11 cellular contexts compared by ENCODE assay signal in genomic region chr9:115207003-115207837, GRCh38.
DNase-seq lines count a peak whose midpoint lies in the region; ATAC-seq and TF ChIP-seq lines count a peak whose summit lies in the region.
"Had no signal": no experiment of that assay in that cellular context is flagged by ENCODE, and none has a peak within 500 bp of the region (broad histone marks: within the 10 kb centered on the region; RNA-seq: fewer than 3 reads in every experiment).

No MANE protein-coding gene starts in this region.

- no peaks in the 10 kb centered on the region for H3K9me3 ChIP-seq in mammary epithelial cell (replicated peaks; ENCODE audit: insufficient read depth, low read length)
- no peaks in the 10 kb centered on the region for H3K9me3 ChIP-seq in RWPE2 (ENCODE audit: severe bottlenecking)
- H3K9me3 ChIP-seq in testis: no peaks in the 10 kb centered on the region
- H3K9me3 ChIP-seq: BLaER1 treated with 17β-estradiol and CSF1 and Interleukin-3, amounts not matched to agents 10 nM and 100 nM; sigmoid colon had no signal

- no peak overlapping the region for H3K27ac Mint-ChIP-seq in MCF 10A (ENCODE audit: low read depth, unreplicated experiment)
- H3K27ac Mint-ChIP-seq in stimulated activated naive CD8-positive, alpha-beta T cell treated with anti-CD3 and anti-CD28 coated beads, Interleukin-15, Interleukin-2, amounts not matched to agents 100 ng/mL and 50 ng/mL, for 24 hours: peak overlapping the region; percentile 37

- no peak overlapping the region for H3K9ac ChIP-seq in mammary epithelial cell (ENCODE audit: insufficient read depth, low read length)
- H3K9ac ChIP-seq: BLaER1 treated with 17β-estradiol and CSF1 and Interleukin-3, amounts not matched to agents 10 nM and 100 nM had no signal

- no peak overlapping the region for H3K4me3 Mint-ChIP-seq in MCF 10A (ENCODE audit: unreplicated experiment)
- peak overlapping the region; percentile 4 for H3K4me3 Mint-ChIP-seq in stimulated activated naive CD8-positive, alpha-beta T cell treated with anti-CD3 and anti-CD28 coated beads, Interleukin-15, Interleukin-2, amounts not matched to agents 100 ng/mL and 50 ng/mL, for 24 hours

- H3K36me3 Mint-ChIP-seq in MCF 10A (ENCODE audit: insufficient read depth, unreplicated experiment): no peaks in the 10 kb centered on the region
- H3K36me3 Mint-ChIP-seq in stimulated activated naive CD8-positive, alpha-beta T cell treated with anti-CD3 and anti-CD28 coated beads, Interleukin-15, Interleukin-2, amounts not matched to agents 100 ng/mL and 50 ng/mL, for 24 hours (ENCODE audit: low read depth): no peaks in the 10 kb centered on the region

- ATAC-seq in HG02870 (IDR thresholded peaks at IDR 0.05; ENCODE audit: unreplicated experiment): peak; percentile 32
- ATAC-seq in RWPE2 (ENCODE audit: low read depth): no peak

- BruUV-seq in mammary epithelial cell (replicated peaks; lab: Mats Ljungman, UMichigan) (no TSS peak), MCF 10A (replicated peaks; lab: Mats Ljungman, UMichigan) (no TSS peak)

- no peaks in the 10 kb centered on the region for H3K9me3 Mint-ChIP-seq in MCF 10A (ENCODE audit: unreplicated experiment)
- no peaks in the 10 kb centered on the region for H3K9me3 Mint-ChIP-seq in stimulated activated naive CD8-positive, alpha-beta T cell treated with anti-CD3 and anti-CD28 coated beads, Interleukin-15, Interleukin-2, amounts not matched to agents 100 ng/mL and 50 ng/mL, for 24 hours

- H2AFZ ChIP-seq in mammary epithelial cell (ENCODE audit: low read depth, low read length): peak overlapping the region; percentile 47

- CTCF ChIA-PET in mammary epithelial cell (lab: Charles Lee; ENCODE audit: low non-redundant PET) (no interaction called here), MCF 10A (lab: Yijun Ruan, JAX) (interaction anchor here (1.2 kb wide), 1 partner anchor 19 kb away, joined by 3 read pairs; no protein-coding TSS in a partner anchor)

- peaks cover 56% of the 10 kb centered on the region for H3K4me1 ChIP-seq in mammary epithelial cell (ENCODE audit: insufficient read depth, low read length)
- peaks cover 28% of the 10 kb centered on the region for H3K4me1 ChIP-seq in RWPE2 (ENCODE audit: insufficient read depth, poor library complexity, severe bottlenecking)
- no peaks in the 10 kb centered on the region for H3K4me1 ChIP-seq in testis

- WGBS in mammary epithelial cell (ENCODE audit: low coverage, missing lambda C conversion rate): 55% methylated on average over 3 of the region's 3 CpGs
- WGBS in testis, 2 donors: 77 to 82% methylated on average over 3 of the region's 3 CpGs

- intact Hi-C loops in mammary epithelial cell (cut with micrococcal nuclease): loop anchor here (5.0 kb wide), 1 partner anchor 165 kb away; no protein-coding TSS in a partner anchor
- intact Hi-C loops in MCF 10A (cut with micrococcal nuclease): no loop called here
- intact Hi-C loops in testis (cut with DNase I; ENCODE audit: low total_unique reads): no loop called here

- H3K27me3 Mint-ChIP-seq in MCF 10A (ENCODE audit: insufficient read depth, unreplicated experiment): no peaks in the 10 kb centered on the region
- peaks cover 54% of the 10 kb centered on the region for H3K27me3 Mint-ChIP-seq in stimulated activated naive CD8-positive, alpha-beta T cell treated with anti-CD3 and anti-CD28 coated beads, Interleukin-15, Interleukin-2, amounts not matched to agents 100 ng/mL and 50 ng/mL, for 24 hours

- no peaks in the 10 kb centered on the region for H3K79me2 ChIP-seq in mammary epithelial cell (ENCODE audit: insufficient read depth, low read length)

- H3K4me2 ChIP-seq in mammary epithelial cell (ENCODE audit: insufficient read depth, low read depth, low read length): no peak overlapping the region

- no peak for TF ChIP-seq CTCF in mammary epithelial cell (conservative IDR thresholded peaks at IDR 0.05 in 1 of 2, IDR thresholded peaks at IDR 0.05 in 1 of 2; ENCODE audit: extremely low read depth in 1 of 2, insufficient read depth in 1 of 2, low read depth in 1 of 2, low read length in 2 of 2)
- TF ChIP-seq CTCF in MCF 10A (IDR thresholded peaks at IDR 0.05; ENCODE audit: unreplicated experiment): no peak
- TF ChIP-seq CTCF in RWPE2 (IDR thresholded peaks at IDR 0.05; ENCODE audit: poor library complexity, severe bottlenecking): no peak
- no peak for TF ChIP-seq CTCF in testis (IDR thresholded peaks at IDR 0.05)

- POLR2A ChIA-PET in MCF 10A (lab: Yijun Ruan, JAX): no interaction called here

- dilution Hi-C loops in mammary epithelial cell (cut with HindIII; ENCODE audit: low sequenced_read_pairs): no loop called here

- H3K27me3 ChIP-seq in mammary epithelial cell (ENCODE audit: insufficient read depth, low read length): no peaks in the 10 kb centered on the region
- H3K27me3 ChIP-seq in RWPE2 (ENCODE audit: insufficient read depth, poor library complexity, severe bottlenecking): no peaks in the 10 kb centered on the region
- H3K27me3 ChIP-seq in testis: no peaks in the 10 kb centered on the region
- H3K27me3 ChIP-seq: sigmoid colon had no signal

- H3K4me1 Mint-ChIP-seq in MCF 10A (ENCODE audit: insufficient read depth, unreplicated experiment): peaks cover 28% of the 10 kb centered on the region
- peaks cover 27% of the 10 kb centered on the region for H3K4me1 Mint-ChIP-seq in stimulated activated naive CD8-positive, alpha-beta T cell treated with anti-CD3 and anti-CD28 coated beads, Interleukin-15, Interleukin-2, amounts not matched to agents 100 ng/mL and 50 ng/mL, for 24 hours (ENCODE audit: low read depth)

- H3K36me3 ChIP-seq in mammary epithelial cell (ENCODE audit: insufficient read depth, low read length): no peaks in the 10 kb centered on the region
- H3K36me3 ChIP-seq in RWPE2 (ENCODE audit: low read depth): no peaks in the 10 kb centered on the region
- H3K36me3 ChIP-seq in testis (ENCODE audit: low read depth, missing control alignments): no peaks in the 10 kb centered on the region
- H3K36me3 ChIP-seq: BLaER1 treated with 17β-estradiol and CSF1 and Interleukin-3, amounts not matched to agents 10 nM and 100 nM; sigmoid colon had no signal

- no peak overlapping the region for H3K4me3 ChIP-seq in mammary epithelial cell (replicated peaks in 1 of 3; ENCODE audit: insufficient read depth in 1 of 3, low read depth in 2 of 3, low read length in 3 of 3)
- H3K4me3 ChIP-seq in RWPE2 (ENCODE audit: severe bottlenecking): no peak overlapping the region
- no peak overlapping the region for H3K4me3 ChIP-seq in testis
- H3K4me3 ChIP-seq: BLaER1 treated with 17β-estradiol and CSF1 and Interleukin-3, amounts not matched to agents 10 nM and 100 nM; sigmoid colon had no signal

- no peak overlapping the region for H3K27ac ChIP-seq in mammary epithelial cell (ENCODE audit: insufficient read depth, low read depth, low read length)
- H3K27ac ChIP-seq in RWPE2 (ENCODE audit: poor library complexity, severe bottlenecking): peak overlapping the region; percentile 12
- no peak overlapping the region for H3K27ac ChIP-seq in testis
- H3K27ac ChIP-seq: BLaER1 treated with 17β-estradiol and CSF1 and Interleukin-3, amounts not matched to agents 10 nM and 100 nM had no signal

- DNase-seq in mammary epithelial cell: peak; percentile 59
- no peak for DNase-seq in MCF 10A (ENCODE audit: unreplicated experiment)
- DNase-seq in RWPE2 (ENCODE audit: low spot score): no peak
- no peak for DNase-seq in testis
- no peak for DNase-seq in NCI-H2107 (lab: John Stamatoyannopoulos, UW)
- DNase-seq in cerebellar cortex (ENCODE audit: low spot score): no peak
- DNase-seq: NCI-H1417 treated with DMSO at 0.1 percent for 48 hours, sigmoid colon had no signal

- in situ Hi-C loops in mammary epithelial cell (cut with MboI; ENCODE audit: low sequenced_read_pairs in 2 of 2): loop anchor here in 1 of 2 donors (25.0 kb wide), 1 partner anchor 520 kb away; the partner anchor contains the start of gene TEX48

- no peaks in the 10 kb centered on the region for H4K20me1 ChIP-seq in mammary epithelial cell (ENCODE audit: insufficient read depth, low read length)
- H4K20me1 ChIP-seq: BLaER1 treated with 17β-estradiol and CSF1 and Interleukin-3, amounts not matched to agents 10 nM and 100 nM had no signal

- no peak for TF ChIP-seq POLR2A in testis (IDR thresholded peaks at IDR 0.05)
